In the genomic region with DNA sequence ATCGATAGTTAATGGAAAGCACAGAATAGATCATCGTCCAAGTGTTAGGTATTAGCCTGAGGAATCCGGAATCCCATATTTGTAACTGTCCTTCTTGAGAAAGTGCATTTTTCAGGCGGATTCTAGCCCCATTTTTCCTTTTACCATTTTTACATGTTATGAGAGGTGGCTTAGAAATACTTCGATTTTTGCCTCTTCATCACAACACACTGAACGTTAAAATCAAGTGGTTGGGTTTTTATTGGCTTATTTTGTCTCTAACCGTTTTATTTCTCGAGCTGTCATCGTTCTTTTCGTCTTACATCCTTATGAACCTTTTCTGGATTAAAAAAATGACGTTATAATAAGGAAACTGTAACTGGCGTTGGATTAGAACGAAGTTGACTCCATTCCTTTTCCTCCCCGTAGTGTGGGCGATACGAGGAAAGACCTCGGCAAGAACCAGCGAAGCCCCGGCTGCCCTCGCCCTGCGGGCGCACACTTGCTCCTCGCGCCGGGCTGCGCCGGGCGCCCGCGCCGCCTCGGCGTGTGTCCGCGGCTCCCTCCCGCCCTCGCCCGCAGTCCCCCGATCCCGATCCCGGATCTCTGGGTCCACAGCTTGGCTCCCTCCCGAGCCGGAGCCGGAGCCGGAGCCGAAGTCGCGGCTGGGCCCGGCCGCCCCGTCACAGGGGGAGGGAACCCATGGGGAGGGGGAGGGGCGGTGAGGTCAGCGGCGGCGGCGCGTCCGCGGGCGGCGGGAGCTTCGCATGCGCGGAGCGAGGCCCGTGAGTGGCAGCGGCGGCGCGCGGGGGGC, we compare ENCODE assay signal across 9 cellular contexts. TPM values are rescaled to one million over a fixed set of nuclear protein-coding genes. Genes with fewer than 3 reads are reported as not detected.
DNase-seq lines count a peak whose midpoint lies in the region; ATAC-seq lines count a peak whose summit lies in the region.
"Not testable (repeated sequence)": the region's sequence is repeated elsewhere in the genome, so short reads cannot be mapped to it uniquely, and the experiment has no call there.
"Had no signal": no experiment of that assay in that cellular context is flagged by ENCODE, and none has a peak within 500 bp of the region (broad histone marks: within the 10 kb centered on the region; RNA-seq: fewer than 3 reads in every experiment).

No MANE protein-coding gene starts in this region.

- not testable (repeated sequence) for H3K27ac ChIP-seq in caudate nucleus (ENCODE audit: low read depth, low read length); thymus (ENCODE audit: low read depth)

- H3K9ac ChIP-seq in skeletal muscle satellite cell (ENCODE audit: low read depth, low read length), result not testable (repeated sequence)

- H3K4me3 ChIP-seq in skeletal muscle satellite cell (ENCODE audit: low read length), result peak overlapping the region; percentile 45
- peak overlapping the region; percentile 31 for H3K4me3 ChIP-seq in thymus (ENCODE audit: low read length)

- intact Hi-C loops in Right ventricle myocardium superior (cut with DNase I), result not testable (repeated sequence)

- H3K36me3 ChIP-seq in skeletal muscle satellite cell (ENCODE audit: insufficient read depth, low read length); thymus (ENCODE audit: control insufficient read depth, insufficient read depth): not testable (repeated sequence)

- not testable (repeated sequence) for H3K9me3 ChIP-seq in skeletal muscle satellite cell (replicated peaks; ENCODE audit: low read length); thymus (ENCODE audit: control insufficient read depth)

- peak overlapping the region; percentile 47 for H3K4me2 ChIP-seq in skeletal muscle satellite cell (ENCODE audit: low read length)

- H3K27me3 ChIP-seq in skeletal muscle satellite cell (ENCODE audit: control insufficient read depth, insufficient read depth, low read length), result not testable (repeated sequence)
- peaks cover 24% of the 10 kb centered on the region for H3K27me3 ChIP-seq in thymus (ENCODE audit: control insufficient read depth, insufficient read depth)

- 6% methylated on average over 71 of the region's 71 CpGs for WGBS in thymus

- DNase-seq in CD1c-positive myeloid dendritic cell (ENCODE audit: extremely low spot score), result peak; percentile 77
- DNase-seq in NOMO-1 treated with dmso at 0.1 percent for 144 hours (lab: John Stamatoyannopoulos, UW; ENCODE audit: unreplicated experiment), result peak; percentile 25
- peak; percentile 23 for DNase-seq in activated T-cell treated with anti-CD3 and anti-CD28 coated beads for 48 hours (ENCODE audit: low read depth)
- peak in 56 of 61 donors; percentile 4 to 84 (median 60) for DNase-seq in caudate nucleus (lab: John Stamatoyannopoulos, UW)
- peak; percentile 87 for DNase-seq in Right ventricle myocardium superior
- peak; percentile 16 for DNase-seq in mucosa of gallbladder (ENCODE audit: low spot score)

- H3K4me1 ChIP-seq in skeletal muscle satellite cell (ENCODE audit: control insufficient read depth, insufficient read depth, low read length); thymus (ENCODE audit: control insufficient read depth, insufficient read depth, low read length): not testable (repeated sequence)

- peak; percentile 97 for ATAC-seq in Right ventricle myocardium superior (ENCODE audit: poor library complexity)

RNA-seq across cellular contexts. Expression of a gene that starts 8.2 kb away (rescaled TPM):
- not detected for total RNA-seq in Right ventricle myocardium superior
- not detected for total RNA-seq in mucosa of gallbladder
- total RNA-seq in skeletal muscle satellite cell (2012; rRNA removed), result not detected in 2 replicates
- 0.02 TPM for polyA plus RNA-seq in thymus
- polyA plus RNA-seq: neural cell had no signal

Comparison
In these comparisons a context has a peak if more than half of its experiments do, and no peak if none do; other contexts are left out.
1. DNase-seq: peak in every context shown above with its lines; median percentile 87 in Right ventricle myocardium superior; 77 in CD1c-positive myeloid dendritic cell; 60 in caudate nucleus; 25 in NOMO-1 treated with dmso at 0.1 percent for 144 hours; 23 in activated T-cell treated with anti-CD3 and anti-CD28 coated beads for 48 hours; 16 in mucosa of gallbladder.